Comparison of ENCODE assay signal across 21 cellular contexts in the genomic region with DNA sequence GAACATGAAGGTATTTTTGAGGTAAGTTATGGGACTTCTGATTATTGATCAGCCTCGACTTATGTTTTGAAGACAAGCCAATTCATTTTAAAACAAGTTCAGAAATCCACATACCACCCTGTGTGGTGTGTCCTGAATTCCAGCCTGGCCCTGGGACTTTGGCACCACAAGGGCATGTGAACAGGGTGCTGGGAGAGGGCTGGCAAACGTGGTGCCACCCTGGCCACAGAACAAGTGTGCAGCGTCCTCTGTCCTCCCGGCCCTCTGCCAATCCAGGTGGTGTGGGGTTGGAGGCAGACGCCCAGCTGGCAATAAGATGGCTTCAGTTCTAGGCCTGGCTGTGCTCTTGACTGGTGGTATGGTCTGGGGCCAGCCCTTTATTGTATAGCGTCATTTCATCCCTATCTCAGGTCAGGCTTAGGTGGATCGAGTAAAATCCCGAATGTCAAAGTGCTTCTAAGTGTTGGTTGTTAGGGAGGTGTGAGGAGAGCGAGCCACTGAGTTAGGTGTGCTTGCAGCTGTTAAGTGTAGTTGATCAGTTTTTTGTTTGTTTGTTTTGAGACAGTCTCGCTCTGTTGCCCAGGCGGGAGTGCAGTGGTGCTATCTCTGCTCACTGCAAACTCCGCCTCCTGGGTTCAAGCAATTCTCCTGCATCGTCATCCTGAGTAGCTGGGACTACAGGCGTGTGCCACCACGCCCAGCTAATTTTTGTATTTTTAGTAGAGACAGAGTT.
"Had no signal": no experiment of that assay in that cellular context is flagged by ENCODE, and none has a peak within 500 bp of the region (broad histone marks: within the 10 kb centered on the region; RNA-seq: fewer than 3 reads in every experiment).

No MANE protein-coding gene starts in this region.

- H2AFZ ChIP-seq: neural progenitor cell had no signal

- H3K4me1 ChIP-seq: foreskin keratinocyte, neural progenitor cell, pancreas, suprapubic skin, thyroid gland, upper lobe of left lung, vagina had no signal

- H3K36me3 ChIP-seq: cardiac muscle cell, neural progenitor cell, pancreas, thyroid gland, vagina had no signal

- DNase-seq: effector memory CD4-positive, alpha-beta T cell; foreskin keratinocyte; heart left ventricle; hippocampal formation; mammary epithelial cell; mucosa of descending colon; occipital lobe; spleen; stimulated activated CD4-positive, alpha-beta T cell treated with anti-CD3 and anti-CD28 coated beads, Interleukin-2, amount 100 ng/mL, for 24 hours; stimulated activated CD4-positive, alpha-beta T cell treated with anti-CD3 and anti-CD28 coated beads, Interleukin-4, amount 100 ng/mL, for 4 hours; stimulated activated naive B cell treated with anti-CD40 and anti-IgM and Interleukin-4, amounts not matched to agents 10 μg/mL and 1 μg/mL and 100 μg/mL, for 72 hours; thyroid gland had no signal

- H3K27me3 ChIP-seq: cardiac muscle cell, foreskin keratinocyte, heart left ventricle, neural progenitor cell, pancreas, spleen, suprapubic skin, thyroid gland, upper lobe of left lung, vagina had no signal

- ATAC-seq: foreskin keratinocyte; heart left ventricle; mucosa of descending colon; sciatic nerve; stimulated activated naive B cell treated with anti-CD40 and anti-IgM and Interleukin-4, amounts not matched to agents 10 μg/mL and 1 μg/mL and 100 μg/mL, for 72 hours had no signal

- H3K36me3 Mint-ChIP-seq: natural killer cell treated with Interleukin-12 subunit alpha and Interleukin-12 subunit beta and Interleukin-15 and Interleukin-18, amount 100 ng/mL, for 72 hours; neural progenitor cell had no signal

- H3K4me1 Mint-ChIP-seq: neural progenitor cell had no signal

- H3K4me3 ChIP-seq: cardiac muscle cell, heart left ventricle, mucosa of descending colon, neural progenitor cell, pancreas, spleen, suprapubic skin, thyroid gland, upper lobe of left lung, vagina had no signal

- H3K9ac ChIP-seq: neural progenitor cell had no signal

- H3K27me3 Mint-ChIP-seq: progenitor cell of endocrine pancreas; stimulated activated naive B cell treated with anti-CD40 and anti-IgM and Interleukin-4, amounts not matched to agents 10 μg/mL and 1 μg/mL and 100 μg/mL, for 72 hours had no signal

- H3K27ac Mint-ChIP-seq: natural killer cell treated with Interleukin-12 subunit alpha and Interleukin-12 subunit beta and Interleukin-15 and Interleukin-18, amount 100 ng/mL, for 72 hours; neural progenitor cell; progenitor cell of endocrine pancreas; stimulated activated naive B cell treated with anti-CD40 and anti-IgM and Interleukin-4, amounts not matched to agents 10 μg/mL and 1 μg/mL and 100 μg/mL, for 72 hours had no signal

- H3K27ac ChIP-seq: cardiac muscle cell, foreskin keratinocyte, heart left ventricle, neural progenitor cell, pancreas, spleen, suprapubic skin, upper lobe of left lung, vagina had no signal

- H3K9me3 Mint-ChIP-seq: natural killer cell treated with Interleukin-12 subunit alpha and Interleukin-12 subunit beta and Interleukin-15 and Interleukin-18, amount 100 ng/mL, for 72 hours; neural progenitor cell; stimulated activated naive B cell treated with anti-CD40 and anti-IgM and Interleukin-4, amounts not matched to agents 10 μg/mL and 1 μg/mL and 100 μg/mL, for 72 hours had no signal

- H3K9me3 ChIP-seq: heart left ventricle, mucosa of descending colon, pancreas, spleen, suprapubic skin, thyroid gland, upper lobe of left lung, vagina had no signal

- H3K4me2 ChIP-seq: neural progenitor cell had no signal

- H3K4me3 Mint-ChIP-seq: natural killer cell treated with Interleukin-12 subunit alpha and Interleukin-12 subunit beta and Interleukin-15 and Interleukin-18, amount 100 ng/mL, for 72 hours; neural progenitor cell; stimulated activated naive B cell treated with anti-CD40 and anti-IgM and Interleukin-4, amounts not matched to agents 10 μg/mL and 1 μg/mL and 100 μg/mL, for 72 hours had no signal
